In genomic region chr9:33202552-33203300, GRCh38 we compare ENCODE assay signal across 8 cellular contexts. TPM values are rescaled to one million over a fixed set of nuclear protein-coding genes. Genes with fewer than 3 reads are reported as not detected.
A peak's percentile ranks its signal among the peaks of the same experiment; 100 is the strongest.
DNase-seq lines count a peak whose midpoint lies in the region; ATAC-seq, FAIRE-seq and TF ChIP-seq lines count a peak whose summit lies in the region.

No MANE protein-coding gene starts in this region.

- peak overlapping the region; percentile 18; the same call in 1 of the 2 replicates for H3K9ac ChIP-seq in Karpas-422 (ENCODE audit: low read length)
- H3K9ac ChIP-seq in GM12878 (ENCODE audit: control insufficient read depth, insufficient read depth, low read length): no peak overlapping the region

- CTCF ChIA-PET in GM12878 (lab: Yijun Ruan, JAX): interaction anchor here (0.7 to 4.2 kb wide), 7 partner anchors 18 to 84 kb away, joined by 3 to 33 read pairs (median 5); partner anchors contain the start of gene B4GALT1

- ATAC-seq in GM18502 (IDR thresholded peaks at IDR 0.05; ENCODE audit: poor library complexity, unreplicated experiment) (peak; percentile 99), GM21825 (IDR thresholded peaks at IDR 0.05; ENCODE audit: unreplicated experiment) (peak; percentile 99), GM12878 (peak; percentile 99), psoas muscle (peak; percentile 30 to 47 (median 37))

- H3K36me3 ChIP-seq in Karpas-422 (ENCODE audit: insufficient read depth, low read length) (no peaks in the 10 kb centered on the region), GM12878 (ENCODE audit: control insufficient read depth in 2 of 2, insufficient read depth in 2 of 2, low read length in 1 of 2) (no peaks in the 10 kb centered on the region), psoas muscle (ENCODE audit: insufficient read depth in 1 of 2, low read depth in 1 of 2) (no peaks in the 10 kb centered on the region)

- DNase-seq in Karpas-422: peak; percentile 69
- peak; percentile 72 for DNase-seq in GM12878 (ENCODE audit: low read depth, low spot score)
- peak; percentile 41 to 74 for DNase-seq in psoas muscle
- no peak for DNase-seq in coronary artery (ENCODE audit: low spot score)
- DNase-seq in NCI-H2107 (lab: John Stamatoyannopoulos, UW): no peak
- no peak for DNase-seq in effector CD8-positive, alpha-beta T cell (lab: John Stamatoyannopoulos, UW)

- TF ChIP-seq POLR2A in GM12878 (IDR thresholded peaks at IDR 0.05; ENCODE audit: low read depth, low read length): no peak

- POLR2A ChIA-PET in GM12878 (lab: Charles Lee): interaction anchor here (0.6 to 1.8 kb wide), 4 partner anchors 10 to 178 kb away, joined by 3 to 7 read pairs (median 4); partner anchors contain the start of genes B4GALT1 and DNAJA1

- H4K20me1 ChIP-seq in Karpas-422 (ENCODE audit: insufficient read depth, low read depth, low read length) (no peaks in the 10 kb centered on the region), GM12878 (ENCODE audit: control insufficient read depth, insufficient read depth) (no peaks in the 10 kb centered on the region)

- RAD21 ChIA-PET in GM12878 (lab: Charles Lee; ENCODE audit: unreplicated experiment): interaction anchor here (0.7 to 2.0 kb wide), 8 partner anchors 24 to 135 kb away, joined by 3 to 12 read pairs (median 4); partner anchors contain the start of gene B4GALT1

- H3K79me2 ChIP-seq in Karpas-422 (ENCODE audit: low read length): no peaks in the 10 kb centered on the region
- no peaks in the 10 kb centered on the region for H3K79me2 ChIP-seq in GM12878 (ENCODE audit: control insufficient read depth, insufficient read depth, low read length)

- intact Hi-C loops in GM12878 (cut with micrococcal nuclease; ENCODE audit: unreplicated experiment): loop anchor here (2.0 kb wide), 1 partner anchor 36 kb away; the partner anchor contains the start of gene B4GALT1
- intact Hi-C loops in psoas muscle (cut with DNase I): no loop called here

- no TSS peak for BruUV-seq in GM12878 (replicated peaks; lab: Mats Ljungman, UMichigan)

- peaks cover 12% of the 10 kb centered on the region for H3K4me1 ChIP-seq in Karpas-422 (ENCODE audit: low read length)
- peaks cover 19% of the 10 kb centered on the region for H3K4me1 ChIP-seq in GM12878 (ENCODE audit: control insufficient read depth, insufficient read depth, low read length)
- peaks cover 10% of the 10 kb centered on the region for H3K4me1 ChIP-seq in psoas muscle

- WGBS in GM12878 (ENCODE audit: insufficient coverage, insufficient replicate concordance, low lambda C conversion rate, missing lambda C conversion rate): 20% methylated on average over 14 of the region's 14 CpGs
- 38 to 47% (median 46%) methylated on average over 14 of the region's 14 CpGs for whole genome bisulfite sequencing in psoas muscle, 3 donors

- peak overlapping the region; percentile 26; the same call in 1 of the 2 replicates for H3K4me3 ChIP-seq in Karpas-422 (ENCODE audit: low read length)
- no peak overlapping the region for H3K4me3 ChIP-seq in GM12878
- no peak overlapping the region for H3K4me3 ChIP-seq in psoas muscle
- H3K4me3 ChIP-seq in coronary artery: no peak overlapping the region

- H3K27me3 ChIP-seq in Karpas-422 (ENCODE audit: low read length) (no peaks in the 10 kb centered on the region), GM12878 (replicated peaks in 1 of 2; ENCODE audit: control insufficient read depth in 2 of 2, insufficient read depth in 2 of 2, low read length in 1 of 2) (no peaks in the 10 kb centered on the region), psoas muscle (ENCODE audit: insufficient read depth in 3 of 3, low read length in 2 of 3) (no peaks in the 10 kb centered on the region)

- TF ChIP-seq EP300 in GM12878 (IDR thresholded peaks at IDR 0.05; ENCODE audit: borderline replicate concordance in 1 of 2, control insufficient read depth in 1 of 2, low read depth in 2 of 2, low read length in 2 of 2): peak in 1 of 2 experiments; percentile 83; a peak in 1 of 4 replicates

- TF ChIP-seq CTCF in GM12878 (IDR thresholded peaks at IDR 0.05 in 2 of 3, conservative IDR thresholded peaks at IDR 0.05 in 1 of 3; ENCODE audit: control insufficient read depth in 2 of 3, extremely low read depth in 1 of 3, insufficient read depth in 1 of 3, low read depth in 3 of 3, low read length in 3 of 3) (no peak), psoas muscle (IDR thresholded peaks at IDR 0.05) (no peak), coronary artery (IDR thresholded peaks at IDR 0.05) (no peak)

- H3K4me2 ChIP-seq in Karpas-422 (ENCODE audit: low read depth, low read length, poor library complexity, severe bottlenecking) (peak overlapping the region; percentile 33), GM12878 (ENCODE audit: control insufficient read depth, insufficient read depth) (peak overlapping the region; percentile 79)

- H2AFZ ChIP-seq in Karpas-422 (ENCODE audit: low read length) (peak overlapping the region; percentile 8; the same call in 1 of the 2 replicates), GM12878 (ENCODE audit: control insufficient read depth, low read depth, low read length) (peak overlapping the region; percentile 49)

- FAIRE-seq in GM12878 (lab: Jason Lieb, UNC): peak; percentile 92

- in situ Hi-C loops in GM12878 (cut with MboI): no loop called here

- no peaks in the 10 kb centered on the region for H3K9me2 ChIP-seq in Karpas-422 (replicated peaks; ENCODE audit: insufficient read depth, low read length)

- no peak for TF ChIP-seq RAD21 in GM12878 (IDR thresholded peaks at IDR 0.05; ENCODE audit: insufficient read depth, low read depth, low read length)

- H3K9me3 ChIP-seq in Karpas-422 (ENCODE audit: low read length) (no peaks in the 10 kb centered on the region), GM12878 (replicated peaks; ENCODE audit: control insufficient read depth, insufficient read depth, low read length) (no peaks in the 10 kb centered on the region), psoas muscle (no peaks in the 10 kb centered on the region)

- H3K27ac ChIP-seq in Karpas-422 (ENCODE audit: low read length) (no peak overlapping the region), GM12878 (ENCODE audit: control insufficient read depth, insufficient read depth) (peak overlapping the region; percentile 31; the same call in 1 of the 2 replicates), psoas muscle (no peak overlapping the region), coronary artery (peak overlapping the region in 1 of 2 donors; percentile 12)

- SMC1A ChIA-PET in GM12878 (lab: Charles Lee; ENCODE audit: uncharacterized antibody, unreplicated experiment): interaction anchor here (0.8 to 3.9 kb wide), 18 partner anchors 10 to 177 kb away, joined by 3 to 27 read pairs (median 4); no protein-coding TSS in a partner anchor

TF ChIP-seq in GM12878, 131 proteins besides CTCF, POLR2A, EP300 and RAD21 (continues in another document):
- TF ChIP-seq ASH2L (IDR thresholded peaks at IDR 0.05; ENCODE audit: borderline replicate concordance, low read depth) (no peak), POLR2AphosphoS2 (IDR thresholded peaks at IDR 0.05; ENCODE audit: low read depth, low read length) (no peak), GABPA (IDR thresholded peaks at IDR 0.05; ENCODE audit: low read depth) (no peak), GATAD2B (conservative IDR thresholded peaks at IDR 0.05; ENCODE audit: low read depth) (0 out of 2 replicates have a peak, but pooled peaks have one; percentile 44), MTA2 (IDR thresholded peaks at IDR 0.05; ENCODE audit: low read depth) (peak; percentile 74)

RNA-seq across cellular contexts. Expression of gene B4GALT1, which starts 35.6 kb away (rescaled TPM):
- total RNA-seq in Karpas-422 (2014; rRNA removed; shearing (Covaris generic); ENCODE audit: low replicate concordance): 4.0 and 6.9 TPM in 2 replicates
- total RNA-seq in GM12878 (2013; cell fraction: nucleolus; rRNA removed): 47.6 and 51.1 TPM in 2 replicates
- 23.4 and 24.2 TPM in 2 replicates for total RNA-seq in GM12878 (2014; rRNA removed)
- total RNA-seq in GM12878 (2014; rRNA removed; fragmentation: Illumina TruSeq; extraction: Trizol): 12.7 and 15.3 TPM in 2 replicates
- 77.5 and 79.0 TPM in 2 replicates for total RNA-seq in GM12878 (2021)
- polyA plus RNA-seq in GM12878 (2011; ENCODE audit: low read depth): 50.1 TPM
- 29.6 and 36.5 TPM in 2 replicates for polyA plus RNA-seq in GM12878 (2011; rRNA removed)
- 36.7 and 49.7 TPM in 2 replicates for polyA plus RNA-seq in GM12878 (2011; cell fraction: cytosol; rRNA removed)
- 16.8 and 18.8 TPM in 2 replicates for polyA plus RNA-seq in GM12878 (2011; cell fraction: nucleus; rRNA removed)
- 58.2 and 65.9 TPM in 2 replicates for polyA plus RNA-seq in GM12878 (2012)
- 66.7 and 68.8 TPM in 2 replicates for polyA plus RNA-seq in GM12878 (2014; fragmentation: Illumina TruSeq; extraction: Trizol)
- 10 to 100 TPM; 22.4 to 23.3 TPM for polyA plus RNA-seq in GM12878 (2014; fragmentation: Nextera tagmentation; extraction: Ambion mirVana)
- 42.6 and 45.5 TPM in 2 replicates for polyA plus RNA-seq in GM12878 (2014; rRNA removed)
- polyA plus RNA-seq in GM12878 (2016; fragmentation: Nextera tagmentation; extraction: Ambion mirVana): 10 to 100 TPM; 50.2 to 50.8 TPM
- 48.3 and 58.3 TPM in 2 replicates for polyA minus RNA-seq in GM12878 (2011; rRNA and poly(A)+ RNA removed)
- polyA minus RNA-seq in GM12878 (2011; cell fraction: cytosol; rRNA and poly(A)+ RNA removed): 25.8 and 27.2 TPM in 2 replicates
- polyA minus RNA-seq in GM12878 (2011; cell fraction: nucleus; rRNA and poly(A)+ RNA removed): 10.3 and 16.8 TPM in 2 replicates
- 10 to 100 TPM; 22.3 to 28.1 (median 24.4) TPM for total RNA-seq in psoas muscle
- polyA plus RNA-seq in psoas muscle: 10 to 100 TPM; 13.0 to 21.9 (median 17.8) TPM

RNA-seq across cellular contexts. Expression of gene SPINK4, which starts 37.2 kb away (rescaled TPM):
- total RNA-seq in Karpas-422 (2014; rRNA removed; shearing (Covaris generic); ENCODE audit: low replicate concordance): not detected in 2 replicates
- total RNA-seq in GM12878 (2013; cell fraction: nucleolus; rRNA removed): not detected in 2 replicates
- total RNA-seq in GM12878 (2014; rRNA removed): not detected in 2 replicates
- not detected in 2 replicates for total RNA-seq in GM12878 (2014; rRNA removed; fragmentation: Illumina TruSeq; extraction: Trizol)
- total RNA-seq in GM12878 (2021): not detected in 2 replicates
- not detected for polyA plus RNA-seq in GM12878 (2011; ENCODE audit: low read depth)
- not detected in 2 replicates for polyA plus RNA-seq in GM12878 (2011; rRNA removed)
- not detected in 2 replicates for polyA plus RNA-seq in GM12878 (2011; cell fraction: cytosol; rRNA removed)
- polyA plus RNA-seq in GM12878 (2011; cell fraction: nucleus; rRNA removed): not detected in 2 replicates
- not detected in 2 replicates for polyA plus RNA-seq in GM12878 (2012)
- not detected in 2 replicates for polyA plus RNA-seq in GM12878 (2014; fragmentation: Illumina TruSeq; extraction: Trizol)
- polyA plus RNA-seq in GM12878 (2014; fragmentation: Nextera tagmentation; extraction: Ambion mirVana): not detected
- polyA plus RNA-seq in GM12878 (2014; rRNA removed): not detected in 2 replicates
- polyA plus RNA-seq in GM12878 (2016; fragmentation: Nextera tagmentation; extraction: Ambion mirVana): not detected
- polyA minus RNA-seq in GM12878 (2011; rRNA and poly(A)+ RNA removed): not detected in 2 replicates
- 6.7 and 35.7 TPM in 2 replicates for polyA minus RNA-seq in GM12878 (2011; cell fraction: cytosol; rRNA and poly(A)+ RNA removed)
- 1.8 TPM in 1 of 2 replicates, not detected in the other for polyA minus RNA-seq in GM12878 (2011; cell fraction: nucleus; rRNA and poly(A)+ RNA removed)
- total RNA-seq in psoas muscle: not detected
- under 1 TPM in 1 of 3 donors, not detected in 2; 0.34 TPM for polyA plus RNA-seq in psoas muscle

Comparison
In these comparisons a context has a peak if more than half of its experiments do, and no peak if none do; other contexts are left out.
1. ATAC-seq: peak in every context shown above with its lines; median percentile 99 in GM18502; 99 in GM21825; 99 in GM12878; 37 in psoas muscle.
2. DNase-seq: peak in Karpas-422 (single experiment), GM12878 (single experiment) and psoas muscle (2 of 2); none in coronary artery (single experiment), NCI-H2107 (single experiment) and effector CD8-positive, alpha-beta T cell (single experiment).